ENCODE assay signal across 9 cellular contexts in genomic region chr19:13985771-13986347, GRCh38. TPM values are rescaled to one million over a fixed set of nuclear protein-coding genes. Genes with fewer than 3 reads are reported as not detected.
DNase-seq lines count a peak whose midpoint lies in the region; ATAC-seq and TF ChIP-seq lines count a peak whose summit lies in the region.
"Had no signal": no experiment of that assay in that cellular context is flagged by ENCODE, and none has a peak within 500 bp of the region (broad histone marks: within the 10 kb centered on the region; RNA-seq: fewer than 3 reads in every experiment).

No MANE protein-coding gene starts in this region.

- H3K4me3 ChIP-seq in Loucy (ENCODE audit: low read length, poor library complexity, severe bottlenecking) (peak overlapping the region; percentile 60), breast epithelium (peak overlapping the region in 1 of 3 donors; percentile 44)

- in situ Hi-C loops in GM13977 (cut with MboI; ENCODE audit: low pct_unique_long_range_greater_than_20kb, low sequenced_read_pairs, unreplicated experiment), result no loop called here

- H3K36me3 Mint-ChIP-seq in nephron progenitor cell (ENCODE audit: low read depth), result peaks cover 17% of the 10 kb centered on the region

- peak overlapping the region; percentile 90 to 95 for H3K27ac ChIP-seq in breast epithelium

- TF ChIP-seq POLR2A in breast epithelium (IDR thresholded peaks at IDR 0.05), result no peak

- H2AFZ ChIP-seq in Loucy (ENCODE audit: low read length), result no peak overlapping the region

- H3K36me3 ChIP-seq in Loucy (ENCODE audit: insufficient read depth, low read length) (no peaks in the 10 kb centered on the region), breast epithelium (no peaks in the 10 kb centered on the region)

- ATAC-seq in GM21360 (IDR thresholded peaks at IDR 0.05; ENCODE audit: unreplicated experiment), result peak; percentile 14

- DNase-seq in DMS153 treated with DMSO at 0.1 percent for 48 hours (lab: John Stamatoyannopoulos, UW; ENCODE audit: unreplicated experiment) (peak; percentile 57), breast epithelium (ENCODE audit: low spot score in 2 of 2) (no peak), nephron progenitor cell (no peak), A172 (ENCODE audit: low spot score) (no peak), GM13977 (ENCODE audit: low spot score) (no peak)
- no peak for DNase-seq in central memory CD4-positive, alpha-beta T cell

- H3K9me2 ChIP-seq in Loucy (replicated peaks; ENCODE audit: low read depth, low read length), result no peaks in the 10 kb centered on the region

- no peaks in the 10 kb centered on the region for H4K20me1 ChIP-seq in Loucy (ENCODE audit: insufficient read depth, low read length, poor library complexity, severe bottlenecking)

- H3K9me3 Mint-ChIP-seq in nephron progenitor cell, result no peaks in the 10 kb centered on the region

- H3K9me3 ChIP-seq in Loucy (ENCODE audit: insufficient read depth, low read depth, low read length), result no peaks in the 10 kb centered on the region
- no peaks in the 10 kb centered on the region for H3K9me3 ChIP-seq in breast epithelium

- peaks cover 86% of the 10 kb centered on the region for H3K4me1 ChIP-seq in Loucy (ENCODE audit: insufficient read depth, low read length, poor library complexity, severe bottlenecking)
- H3K4me1 ChIP-seq in breast epithelium, result peaks cover 2 to 10% of the 10 kb centered on the region in 2 donors

- intact Hi-C loops in breast epithelium (cut with DNase I; ENCODE audit: low total_unique reads), result no loop called here

- H3K27me3 ChIP-seq in Loucy (ENCODE audit: insufficient read depth, low read length, poor library complexity, severe bottlenecking), result no peaks in the 10 kb centered on the region
- H3K27me3 ChIP-seq in breast epithelium, result no peaks in the 10 kb centered on the region

- peaks cover 68% of the 10 kb centered on the region for H3K4me1 Mint-ChIP-seq in nephron progenitor cell

- H3K4me2 ChIP-seq in Loucy (ENCODE audit: low read depth, low read length, poor library complexity, severe bottlenecking), result peak overlapping the region; percentile 94

- no peak for TF ChIP-seq CTCF in Loucy (conservative IDR thresholded peaks at IDR 0.05; ENCODE audit: low read length)
- TF ChIP-seq CTCF in breast epithelium (IDR thresholded peaks at IDR 0.05), result no peak
- no peak for TF ChIP-seq CTCF in nephron progenitor cell (IDR thresholded peaks at IDR 0.05)
- no peak for TF ChIP-seq CTCF in GM13977 (IDR thresholded peaks at IDR 0.05; ENCODE audit: extremely low read depth, insufficient read depth, missing control alignments)

- H3F3A ChIP-seq in Loucy (ENCODE audit: low read depth), result peaks cover 7% of the 10 kb centered on the region

- no peak overlapping the region for H3K27ac Mint-ChIP-seq in nephron progenitor cell

- H3K27me3 Mint-ChIP-seq in nephron progenitor cell (ENCODE audit: low read depth, poor library complexity), result no peaks in the 10 kb centered on the region

- peak overlapping the region; percentile 73 for H3K9ac ChIP-seq in Loucy (ENCODE audit: low read depth, low read length, poor library complexity, severe bottlenecking)

- H3K4me3 Mint-ChIP-seq in nephron progenitor cell, result peak overlapping the region; percentile 24

- H3K79me2 ChIP-seq in Loucy (ENCODE audit: insufficient read depth, low read length), result peaks cover 9% of the 10 kb centered on the region; the same call in 1 of the 2 replicates

RNA-seq across cellular contexts. Expression of gene RFX1, which starts 20.3 kb away (rescaled TPM):
- total RNA-seq in breast epithelium, result 1 to 10 TPM; 2.6 to 3.7 (median 3.6) TPM
- total RNA-seq in A172 (2014; rRNA removed; shearing (Covaris generic)), result 1.7 and 2.2 TPM in 2 replicates

RNA-seq across cellular contexts. Expression of gene DCAF15, which starts 33.5 kb away (rescaled TPM):
- 10 to 100 TPM; 13.4 to 22.7 (median 19.0) TPM for total RNA-seq in breast epithelium
- total RNA-seq in A172 (2014; rRNA removed; shearing (Covaris generic)), result 41.3 and 41.6 TPM in 2 replicates

RNA-seq across cellular contexts. Expression of gene RLN3, which starts 42.1 kb away (rescaled TPM):
- not detected for total RNA-seq in breast epithelium
- total RNA-seq in A172 (2014; rRNA removed; shearing (Covaris generic)), result not detected in 2 replicates
- total RNA-seq: HT1080 had no signal

RNA-seq across cellular contexts. Expression of gene IL27RA, which starts 45.7 kb away (rescaled TPM):
- 10 to 100 TPM in 1 of 3 donors, 1 to 10 TPM in 2; 5.1 to 11.0 (median 5.2) TPM for total RNA-seq in breast epithelium
- total RNA-seq in A172 (2014; rRNA removed; shearing (Covaris generic)), result 11.9 and 14.0 TPM in 2 replicates

RNA-seq across cellular contexts. Expression of gene PODNL1, which starts 47.6 kb away (rescaled TPM):
- 1 to 10 TPM in 2 of 3 donors, under 1 TPM in 1; 0.80 to 8.8 (median 2.3) TPM for total RNA-seq in breast epithelium
- 1.1 and 2.7 TPM in 2 replicates for total RNA-seq in A172 (2014; rRNA removed; shearing (Covaris generic))
